ENCODE assay signal across 1 cellular context in the genomic region with DNA sequence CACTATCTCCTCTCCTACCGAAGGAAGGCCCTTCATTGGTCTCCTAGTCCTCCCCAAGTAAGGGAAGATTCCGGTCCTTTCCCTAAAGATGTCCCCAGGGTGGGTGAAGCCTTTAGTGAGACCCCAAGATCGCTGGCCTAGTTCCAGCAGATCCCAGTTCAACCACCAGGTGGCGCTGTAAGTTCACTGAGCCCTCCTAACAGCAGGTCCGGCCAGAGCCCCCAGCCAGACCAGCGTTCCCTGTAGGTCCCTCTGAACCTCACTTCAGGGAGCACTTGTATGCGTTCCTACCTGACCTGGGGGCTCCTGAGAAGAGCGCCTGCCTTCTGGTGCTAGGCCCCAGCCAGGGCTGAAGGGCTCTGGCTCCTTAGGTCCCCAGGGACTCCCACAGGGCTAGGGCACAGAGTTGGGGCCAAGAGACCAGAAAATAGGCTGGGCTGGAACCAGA.
A peak's percentile ranks its signal among the peaks of the same experiment; 100 is the strongest.
TF ChIP-seq lines count a peak whose summit lies in the region.

No MANE protein-coding gene starts in this region.

TF ChIP-seq in SK-N-SH, 30 proteins besides CTCF, POLR2A, EP300 and RAD21 (continued from another document):
- TF ChIP-seq, protein P1, sequence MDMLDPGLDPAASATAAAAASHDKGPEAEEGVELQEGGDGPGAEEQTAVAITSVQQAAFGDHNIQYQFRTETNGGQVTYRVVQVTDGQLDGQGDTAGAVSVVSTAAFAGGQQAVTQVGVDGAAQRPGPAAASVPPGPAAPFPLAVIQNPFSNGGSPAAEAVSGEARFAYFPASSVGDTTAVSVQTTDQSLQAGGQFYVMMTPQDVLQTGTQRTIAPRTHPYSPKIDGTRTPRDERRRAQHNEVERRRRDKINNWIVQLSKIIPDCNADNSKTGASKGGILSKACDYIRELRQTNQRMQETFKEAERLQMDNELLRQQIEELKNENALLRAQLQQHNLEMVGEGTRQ (IDR thresholded peaks at IDR 0.05; ENCODE audit: borderline replicate concordance, low read depth, low read length): no peak
- TF ChIP-seq, protein P2, sequence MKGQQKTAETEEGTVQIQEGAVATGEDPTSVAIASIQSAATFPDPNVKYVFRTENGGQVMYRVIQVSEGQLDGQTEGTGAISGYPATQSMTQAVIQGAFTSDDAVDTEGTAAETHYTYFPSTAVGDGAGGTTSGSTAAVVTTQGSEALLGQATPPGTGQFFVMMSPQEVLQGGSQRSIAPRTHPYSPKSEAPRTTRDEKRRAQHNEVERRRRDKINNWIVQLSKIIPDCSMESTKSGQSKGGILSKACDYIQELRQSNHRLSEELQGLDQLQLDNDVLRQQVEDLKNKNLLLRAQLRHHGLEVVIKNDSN (IDR thresholded peaks at IDR 0.05; ENCODE audit: borderline replicate concordance, low read depth): no peak
- no peak for TF ChIP-seq JUND (IDR thresholded peaks at IDR 0.05)
- no peak for TF ChIP-seq RFX5 (IDR thresholded peaks at IDR 0.05; ENCODE audit: low read length)
- peak; percentile 11; the same call in 1 of the 2 replicates for TF ChIP-seq RCOR1 (IDR thresholded peaks at IDR 0.05; ENCODE audit: low read length)
- peak; percentile 92 for TF ChIP-seq NFIC (IDR thresholded peaks at IDR 0.05; ENCODE audit: borderline replicate concordance)
- peak; percentile 58 for TF ChIP-seq CHD2 (IDR thresholded peaks at IDR 0.05; ENCODE audit: low read length, partially characterized antibody)
- TF ChIP-seq, protein P3, sequence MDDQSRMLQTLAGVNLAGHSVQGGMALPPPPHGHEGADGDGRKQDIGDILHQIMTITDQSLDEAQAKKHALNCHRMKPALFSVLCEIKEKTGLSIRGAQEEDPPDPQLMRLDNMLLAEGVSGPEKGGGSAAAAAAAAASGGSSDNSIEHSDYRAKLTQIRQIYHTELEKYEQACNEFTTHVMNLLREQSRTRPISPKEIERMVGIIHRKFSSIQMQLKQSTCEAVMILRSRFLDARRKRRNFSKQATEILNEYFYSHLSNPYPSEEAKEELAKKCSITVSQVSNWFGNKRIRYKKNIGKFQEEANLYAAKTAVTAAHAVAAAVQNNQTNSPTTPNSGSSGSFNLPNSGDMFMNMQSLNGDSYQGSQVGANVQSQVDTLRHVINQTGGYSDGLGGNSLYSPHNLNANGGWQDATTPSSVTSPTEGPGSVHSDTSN (IDR thresholded peaks at IDR 0.05): no peak
- TF ChIP-seq, protein P4, sequence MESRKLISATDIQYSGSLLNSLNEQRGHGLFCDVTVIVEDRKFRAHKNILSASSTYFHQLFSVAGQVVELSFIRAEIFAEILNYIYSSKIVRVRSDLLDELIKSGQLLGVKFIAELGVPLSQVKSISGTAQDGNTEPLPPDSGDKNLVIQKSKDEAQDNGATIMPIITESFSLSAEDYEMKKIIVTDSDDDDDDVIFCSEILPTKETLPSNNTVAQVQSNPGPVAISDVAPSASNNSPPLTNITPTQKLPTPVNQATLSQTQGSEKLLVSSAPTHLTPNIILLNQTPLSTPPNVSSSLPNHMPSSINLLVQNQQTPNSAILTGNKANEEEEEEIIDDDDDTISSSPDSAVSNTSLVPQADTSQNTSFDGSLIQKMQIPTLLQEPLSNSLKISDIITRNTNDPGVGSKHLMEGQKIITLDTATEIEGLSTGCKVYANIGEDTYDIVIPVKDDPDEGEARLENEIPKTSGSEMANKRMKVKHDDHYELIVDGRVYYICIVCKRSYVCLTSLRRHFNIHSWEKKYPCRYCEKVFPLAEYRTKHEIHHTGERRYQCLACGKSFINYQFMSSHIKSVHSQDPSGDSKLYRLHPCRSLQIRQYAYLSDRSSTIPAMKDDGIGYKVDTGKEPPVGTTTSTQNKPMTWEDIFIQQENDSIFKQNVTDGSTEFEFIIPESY (IDR thresholded peaks at IDR 0.05; ENCODE audit: borderline replicate concordance, low read depth): no peak
- TF ChIP-seq FOSL2 (IDR thresholded peaks at IDR 0.05; ENCODE audit: borderline replicate concordance, low read depth): no peak
TF ChIP-seq in SK-N-SH: peak in this region for 4.
